In genomic region chr7:2956076-2956475, GRCh38 we compare ENCODE assay signal across 19 cellular contexts.
DNase-seq lines count a peak whose midpoint lies in the region; ATAC-seq, FAIRE-seq and TF ChIP-seq lines count a peak whose summit lies in the region.
"Had no signal": no experiment of that assay in that cellular context is flagged by ENCODE, and none has a peak within 500 bp of the region (broad histone marks: within the 10 kb centered on the region; RNA-seq: fewer than 3 reads in every experiment).

No MANE protein-coding gene starts in this region.

- no peak for DNase-seq in A549 (ENCODE audit: low read depth in 1 of 2, low spot score in 1 of 2)
- DNase-seq in activated CD8-positive, alpha-beta T cell treated with anti-CD3 and anti-CD28 coated beads, Interleukin-2, amount 10 ng/mL, durations not matched to agents 7 days and 5 days, result no peak
- no peak for DNase-seq in esophagus squamous epithelium (lab: John Stamatoyannopoulos, UW)
- DNase-seq in gastrocnemius medialis, result no peak
- DNase-seq in NCI-H510A treated with DMSO at 0.1 percent for 48 hours (lab: John Stamatoyannopoulos, UW), result no peak
- DNase-seq in COLO829 (ENCODE audit: low spot score), result no peak
- DNase-seq in NCI-H69 (lab: John Stamatoyannopoulos, UW), result no peak
- DNase-seq: BE2C, cortex of kidney, NCI-H2029 treated with DMSO at 0.1 percent for 48 hours, NCI-H524, ovary, right cardiac atrium, Right ventricle myocardium superior, stomach had no signal

- no peak for TF ChIP-seq EP300 in A549 (IDR thresholded peaks at IDR 0.05)

- ATAC-seq in A549 (no peak), gastrocnemius medialis (no peak)
- no peak for ATAC-seq in activated CD8-positive, alpha-beta T cell treated with anti-CD3 and anti-CD28 coated beads, Interleukin-2, amount 10 ng/mL, durations not matched to agents 7 days and 5 days
- ATAC-seq: GM23338, right cardiac atrium had no signal

- TF ChIP-seq POLR2A in A549 (IDR thresholded peaks at IDR 0.05; ENCODE audit: low read length) (no peak), esophagus squamous epithelium (IDR thresholded peaks at IDR 0.05) (no peak), gastrocnemius medialis (IDR thresholded peaks at IDR 0.05) (no peak)

- H3K4me3 ChIP-seq in A549 (no peak overlapping the region), ACC112 (ENCODE audit: low read depth, low read length) (no peak overlapping the region), esophagus squamous epithelium (no peak overlapping the region), gastrocnemius medialis (no peak overlapping the region)
- H3K4me3 ChIP-seq: GM23338, ovary, stomach had no signal

- H3K27me3 Mint-ChIP-seq in activated CD8-positive, alpha-beta T cell treated with anti-CD3 and anti-CD28 coated beads, Interleukin-2, amount 10 ng/mL, durations not matched to agents 7 days and 5 days (ENCODE audit: low read depth), result no peaks in the 10 kb centered on the region

- H3K9me3 ChIP-seq in A549, result no peaks in the 10 kb centered on the region
- H3K9me3 ChIP-seq in esophagus squamous epithelium, result no peaks in the 10 kb centered on the region
- no peaks in the 10 kb centered on the region for H3K9me3 ChIP-seq in gastrocnemius medialis
- H3K9me3 ChIP-seq: BE2C, ovary, stomach had no signal

- FAIRE-seq in A549 (lab: Jason Lieb, UNC), result no peak
- FAIRE-seq: frontal cortex had no signal

- TF ChIP-seq CTCF in A549 (IDR thresholded peaks at IDR 0.05), result no peak
- no peak for TF ChIP-seq CTCF in esophagus squamous epithelium (IDR thresholded peaks at IDR 0.05)
- TF ChIP-seq CTCF in gastrocnemius medialis (IDR thresholded peaks at IDR 0.05 in 4 of 5, conservative IDR thresholded peaks at IDR 0.05 in 1 of 5), result no peak

- no peaks in the 10 kb centered on the region for H3K79me2 ChIP-seq in ACC112 (ENCODE audit: control insufficient read depth, insufficient read depth, low read length, unreplicated experiment)

- H3K4me3 Mint-ChIP-seq in activated CD8-positive, alpha-beta T cell treated with anti-CD3 and anti-CD28 coated beads, Interleukin-2, amount 10 ng/mL, durations not matched to agents 7 days and 5 days, result no peak overlapping the region
- H3K4me3 Mint-ChIP-seq: GM23338 had no signal

- H3K27ac Mint-ChIP-seq in activated CD8-positive, alpha-beta T cell treated with anti-CD3 and anti-CD28 coated beads, Interleukin-2, amount 10 ng/mL, durations not matched to agents 7 days and 5 days, result peak overlapping the region; percentile 92
- H3K27ac Mint-ChIP-seq: GM23338 had no signal

- intact Hi-C loops in esophagus squamous epithelium (cut with DNase I), result no loop called here
- intact Hi-C loops in gastrocnemius medialis (cut with DNase I; ENCODE audit: low total_unique reads), result no loop called here

- no peak for TF ChIP-seq RAD21 in A549 (conservative IDR thresholded peaks at IDR 0.05 in 1 of 2, IDR thresholded peaks at IDR 0.05 in 1 of 2)

- H3K9me3 Mint-ChIP-seq in activated CD8-positive, alpha-beta T cell treated with anti-CD3 and anti-CD28 coated beads, Interleukin-2, amount 10 ng/mL, durations not matched to agents 7 days and 5 days (ENCODE audit: insufficient read depth), result peaks cover 2% of the 10 kb centered on the region

- in situ Hi-C loops in gastrocnemius medialis (cut with MboI; ENCODE audit: low sequenced_read_pairs in 4 of 4), result no loop called here

- peaks cover 91% of the 10 kb centered on the region for H3K4me1 Mint-ChIP-seq in activated CD8-positive, alpha-beta T cell treated with anti-CD3 and anti-CD28 coated beads, Interleukin-2, amount 10 ng/mL, durations not matched to agents 7 days and 5 days (ENCODE audit: low read depth)

- H3K27me3 ChIP-seq in ACC112 (ENCODE audit: insufficient read depth, low read length) (no peaks in the 10 kb centered on the region), esophagus squamous epithelium (peaks cover 0 to 24% (median 0%) of the 10 kb centered on the region in 4 donors), gastrocnemius medialis (peaks cover 0 to 6% (median 3%) of the 10 kb centered on the region in 3 donors)
- H3K27me3 ChIP-seq: BE2C, brain microvascular endothelial cell, ovary had no signal

- H3K36me3 ChIP-seq in ACC112 (ENCODE audit: insufficient read depth, low read length), result no peaks in the 10 kb centered on the region
- H3K36me3 ChIP-seq in esophagus squamous epithelium, result no peaks in the 10 kb centered on the region
- no peaks in the 10 kb centered on the region for H3K36me3 ChIP-seq in gastrocnemius medialis
- H3K36me3 ChIP-seq: BE2C, brain microvascular endothelial cell, ovary, stomach had no signal

- WGBS in A549 (ENCODE audit: missing lambda C conversion rate), result 98% methylated on average over 6 of the region's 6 CpGs
- WGBS in esophagus squamous epithelium, 2 donors, result 84 to 88% methylated on average over 6 of the region's 6 CpGs

- H2AFZ ChIP-seq in ACC112 (ENCODE audit: low read length, unreplicated experiment), result no peak overlapping the region
- H2AFZ ChIP-seq: GM23338 had no signal

- H3K4me1 ChIP-seq in A549 (peaks cover 14% of the 10 kb centered on the region), ACC112 (ENCODE audit: control insufficient read depth, insufficient read depth, low read length, unreplicated experiment) (peaks cover 5% of the 10 kb centered on the region), esophagus squamous epithelium (peaks cover 9 to 58% (median 30%) of the 10 kb centered on the region in 3 donors), gastrocnemius medialis (no peaks in the 10 kb centered on the region)
- H3K4me1 ChIP-seq: BE2C, stomach had no signal

- peak overlapping the region; percentile 51 for H3K4me2 ChIP-seq in A549
- H3K4me2 ChIP-seq: GM23338 had no signal

- H3K27ac ChIP-seq in A549 (peak overlapping the region; percentile 74 to 91), ACC112 (ENCODE audit: low read depth, low read length) (peak overlapping the region; percentile 20; the same call in 1 of the 2 replicates), esophagus squamous epithelium (peak overlapping the region in 3 of 4 donors; percentile 41 to 74 (median 49)), gastrocnemius medialis (no peak overlapping the region)
- H3K27ac ChIP-seq: brain microvascular endothelial cell, ovary, stomach had no signal

- peaks cover 83% of the 10 kb centered on the region for H3K36me3 Mint-ChIP-seq in activated CD8-positive, alpha-beta T cell treated with anti-CD3 and anti-CD28 coated beads, Interleukin-2, amount 10 ng/mL, durations not matched to agents 7 days and 5 days (ENCODE audit: low read depth)

- CTCF ChIA-PET in A549 (lab: Yijun Ruan, JAX), result interaction anchor here (1.1 to 1.2 kb wide), 2 partner anchors 198 to 344 kb away, joined by 3 to 4 read pairs; no protein-coding TSS in a partner anchor
- CTCF ChIA-PET in activated CD8-positive, alpha-beta T cell treated with anti-CD3 and anti-CD28 coated beads, Interleukin-2, amount 10 ng/mL, durations not matched to agents 7 days and 5 days (lab: Charles Lee), result interaction anchor here (0.6 to 1.5 kb wide), 6 partner anchors 11 to 199 kb away, joined by 3 to 7 read pairs (median 3); no protein-coding TSS in a partner anchor

- POLR2A ChIA-PET in A549 (lab: Yijun Ruan, JAX), result interaction anchor here (1.0 kb wide), 1 partner anchor 22 kb away, joined by 3 read pairs; no protein-coding TSS in a partner anchor
- POLR2A ChIA-PET in activated CD8-positive, alpha-beta T cell treated with anti-CD3 and anti-CD28 coated beads, Interleukin-2, amount 10 ng/mL, durations not matched to agents 7 days and 5 days (lab: Charles Lee), result interaction anchor here (0.6 to 1.5 kb wide), 3 partner anchors 11 to 164 kb away, joined by 3 to 4 read pairs (median 3); no protein-coding TSS in a partner anchor

TF ChIP-seq in A549, 52 proteins besides CTCF, POLR2A, EP300 and RAD21 (continues in another document):
- TF ChIP-seq GATA3 (IDR thresholded peaks at IDR 0.05; ENCODE audit: borderline replicate concordance) (no peak), ZSCAN20 (CRISPR knock-in tag; IDR thresholded peaks at IDR 0.05) (no peak), E2F6 (IDR thresholded peaks at IDR 0.05; ENCODE audit: borderline replicate concordance, low read depth) (no peak), MYC (IDR thresholded peaks at IDR 0.05; ENCODE audit: borderline replicate concordance, low read length) (no peak), NR3C1 (IDR thresholded peaks at IDR 0.05) (no peak), CHD4 (IDR thresholded peaks at IDR 0.05; ENCODE audit: borderline replicate concordance) (no peak), KDM5A (IDR thresholded peaks at IDR 0.05) (no peak), HOXB13 (CRISPR knock-in tag; IDR thresholded peaks at IDR 0.05; ENCODE audit: low read depth) (no peak), EHMT2 (IDR thresholded peaks at IDR 0.05; ENCODE audit: low read depth) (no peak), HOXB5 (CRISPR knock-in tag; IDR thresholded peaks at IDR 0.05) (no peak), BCL3 (IDR thresholded peaks at IDR 0.05) (no peak), MAFK (IDR thresholded peaks at IDR 0.05; ENCODE audit: partially characterized antibody) (no peak), CEBPB (IDR thresholded peaks at IDR 0.05) (no peak), FOSL2 (IDR thresholded peaks at IDR 0.05) (no peak), FOSL2 (CRISPR knock-in tag; IDR thresholded peaks at IDR 0.05) (no peak), ELK1 (IDR thresholded peaks at IDR 0.05; ENCODE audit: low read depth, low read length) (no peak)

Comparison
In these comparisons a context has a peak if more than half of its experiments do, and no peak if none do; other contexts are left out.
1. H3K27ac ChIP-seq: peak in A549 (2 of 2), ACC112 (single experiment) and esophagus squamous epithelium (3 of 4); none in gastrocnemius medialis (0 of 4).